ENCODE assay signal across 9 cellular contexts in the genomic region with DNA sequence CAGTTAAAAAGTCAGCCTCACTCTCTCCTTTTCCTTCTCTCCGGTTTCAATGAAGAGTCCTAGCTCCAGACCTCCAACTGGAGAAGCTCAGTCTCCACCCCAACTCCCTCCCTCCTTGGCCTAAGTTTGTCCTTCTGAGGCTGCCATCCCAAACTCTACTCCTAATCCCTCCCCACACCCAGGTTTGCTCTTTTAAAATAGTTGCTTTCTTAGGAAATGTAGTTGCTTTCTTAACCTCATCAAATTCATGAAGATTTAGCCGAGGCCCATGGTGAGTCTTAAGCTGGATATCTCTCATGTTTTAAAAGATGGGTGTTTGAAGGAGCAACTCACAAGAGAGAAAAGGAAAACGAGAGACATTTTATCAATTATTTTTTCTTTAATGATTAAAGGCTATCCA. TPM values are rescaled to one million over a fixed set of nuclear protein-coding genes. Genes with fewer than 3 reads are reported as not detected.
DNase-seq lines count a peak whose midpoint lies in the region; ATAC-seq, FAIRE-seq and TF ChIP-seq lines count a peak whose summit lies in the region.
"Had no signal": no experiment of that assay in that cellular context is flagged by ENCODE, and none has a peak within 500 bp of the region (broad histone marks: within the 10 kb centered on the region; RNA-seq: fewer than 3 reads in every experiment).

No MANE protein-coding gene starts in this region.

- TF ChIP-seq POLR2A in endothelial cell of umbilical vein (IDR thresholded peaks at IDR 0.05; ENCODE audit: low read depth, low read length), result no peak

- TF ChIP-seq CTCF in endothelial cell of umbilical vein (IDR thresholded peaks at IDR 0.05; ENCODE audit: extremely low read depth in 1 of 2, insufficient read depth in 1 of 2, low read depth in 1 of 2, low read length in 2 of 2) (no peak), neural crest cell (conservative IDR thresholded peaks at IDR 0.05) (no peak)

- H3K4me3 Mint-ChIP-seq in activated CD4-positive, alpha-beta T cell treated with anti-CD3 and anti-CD28 coated beads, Interleukin-2, amount 10 ng/mL, durations not matched to agents 24 days and 14 days, result peak overlapping the region; percentile 99
- peak overlapping the region; percentile 95 for H3K4me3 Mint-ChIP-seq in neural crest cell

- peaks cover 2% of the 10 kb centered on the region for H3K4me1 ChIP-seq in endothelial cell of umbilical vein (ENCODE audit: control insufficient read depth, extremely low read depth, insufficient read depth, low read length)

- intact Hi-C loops in activated CD4-positive, alpha-beta T cell treated with anti-CD3 and anti-CD28 coated beads, Interleukin-2, amount 10 ng/mL, durations not matched to agents 24 days and 14 days (cut with micrococcal nuclease), result loop anchor here (2.0 to 5.0 kb wide), 2 partner anchors 307 to 475 kb away; a partner anchor contains a TSS
- intact Hi-C loops in endothelial cell of umbilical vein (cut with micrococcal nuclease), result loop anchor here (2.0 to 10.0 kb wide), 2 partner anchors 33 to 473 kb away; a partner anchor contains a TSS

- H3K36me3 ChIP-seq in endothelial cell of umbilical vein (ENCODE audit: control insufficient read depth in 2 of 2, extremely low read depth in 1 of 2, insufficient read depth in 2 of 2, low read length in 2 of 2), result no peaks in the 10 kb centered on the region

- no peaks in the 10 kb centered on the region for H3K27me3 Mint-ChIP-seq in activated CD4-positive, alpha-beta T cell treated with anti-CD3 and anti-CD28 coated beads, Interleukin-2, amount 10 ng/mL, durations not matched to agents 24 days and 14 days
- H3K27me3 Mint-ChIP-seq in neural crest cell (ENCODE audit: low read depth), result no peaks in the 10 kb centered on the region

- dilution Hi-C loops in endothelial cell of umbilical vein (cut with MboI; ENCODE audit: extremely low pct_ligation_motif_present, low sequenced_read_pairs), result no loop called here

- peaks cover 13% of the 10 kb centered on the region for H3K36me3 Mint-ChIP-seq in activated CD4-positive, alpha-beta T cell treated with anti-CD3 and anti-CD28 coated beads, Interleukin-2, amount 10 ng/mL, durations not matched to agents 24 days and 14 days (ENCODE audit: low read depth)
- peaks cover 3% of the 10 kb centered on the region for H3K36me3 Mint-ChIP-seq in neural crest cell (ENCODE audit: low read depth)

- H3K9me3 ChIP-seq in endothelial cell of umbilical vein (replicated peaks; ENCODE audit: control insufficient read depth, insufficient read depth, low read length), result no peaks in the 10 kb centered on the region

- H4K20me1 ChIP-seq in endothelial cell of umbilical vein (replicated peaks; ENCODE audit: control insufficient read depth, extremely low read depth, insufficient read depth, low read length), result no peaks in the 10 kb centered on the region

- H3K9me3 Mint-ChIP-seq in activated CD4-positive, alpha-beta T cell treated with anti-CD3 and anti-CD28 coated beads, Interleukin-2, amount 10 ng/mL, durations not matched to agents 24 days and 14 days, result no peaks in the 10 kb centered on the region
- no peaks in the 10 kb centered on the region for H3K9me3 Mint-ChIP-seq in neural crest cell

- peak overlapping the region; percentile 72 for H3K27ac Mint-ChIP-seq in activated CD4-positive, alpha-beta T cell treated with anti-CD3 and anti-CD28 coated beads, Interleukin-2, amount 10 ng/mL, durations not matched to agents 24 days and 14 days
- H3K27ac Mint-ChIP-seq in neural crest cell (ENCODE audit: unreplicated experiment), result peak overlapping the region; percentile 17

- H3K27me3 ChIP-seq in endothelial cell of umbilical vein (ENCODE audit: control insufficient read depth in 2 of 2, insufficient read depth in 2 of 2, low read length in 2 of 2), result peaks cover 0 to 2% of the 10 kb centered on the region in 2 experiments

- no peak overlapping the region for H3K9ac ChIP-seq in endothelial cell of umbilical vein (replicated peaks; ENCODE audit: extremely low read depth, insufficient read depth, low read length)

- no peak overlapping the region for H3K4me3 ChIP-seq in endothelial cell of umbilical vein (replicated peaks in 1 of 3; ENCODE audit: insufficient read depth in 1 of 3, low read depth in 1 of 3, low read length in 3 of 3)

- no peaks in the 10 kb centered on the region for H3K79me2 ChIP-seq in endothelial cell of umbilical vein (ENCODE audit: control insufficient read depth, insufficient read depth, low read length)

- no peak overlapping the region for H3K27ac ChIP-seq in endothelial cell of umbilical vein (ENCODE audit: insufficient read depth, low read depth, low read length)

- peak overlapping the region; percentile 93 for H2AFZ ChIP-seq in endothelial cell of umbilical vein (ENCODE audit: low read depth, low read length)

- H3K4me1 Mint-ChIP-seq in activated CD4-positive, alpha-beta T cell treated with anti-CD3 and anti-CD28 coated beads, Interleukin-2, amount 10 ng/mL, durations not matched to agents 24 days and 14 days, result peaks cover 28% of the 10 kb centered on the region
- H3K4me1 Mint-ChIP-seq in neural crest cell, result peaks cover 30% of the 10 kb centered on the region

- no peak for FAIRE-seq in endothelial cell of umbilical vein (lab: Jason Lieb, UNC)
- FAIRE-seq: colon had no signal

- no peaks in the 10 kb centered on the region for H3K9me1 ChIP-seq in endothelial cell of umbilical vein (replicated peaks; ENCODE audit: control insufficient read depth, extremely low read depth, insufficient read depth, low read length)

- DNase-seq in activated CD4-positive, alpha-beta T cell treated with anti-CD3 and anti-CD28 coated beads, Interleukin-2, amount 10 ng/mL, durations not matched to agents 24 days and 14 days, result peak; percentile 64
- DNase-seq in activated CD4-positive, alpha-beta T cell treated with anti-CD3 and anti-CD28 coated beads, Interleukin-2, amount 50 U/mL, for 1 hour, result no peak
- DNase-seq in endothelial cell of umbilical vein (ENCODE audit: low read depth, low spot score) (no peak), neural crest cell (ENCODE audit: low read depth, low spot score) (no peak), LoVo (ENCODE audit: low spot score) (no peak), GDM1 (lab: John Stamatoyannopoulos, UW) (no peak)
- no peak for DNase-seq in effector CD8-positive, alpha-beta T cell (lab: John Stamatoyannopoulos, UW)

- POLR2A ChIA-PET in endothelial cell of umbilical vein (lab: Charles Lee), result no interaction called here

- no TSS peak for BruUV-seq in endothelial cell of umbilical vein (replicated peaks; lab: Mats Ljungman, UMichigan)

- H3K4me2 ChIP-seq in endothelial cell of umbilical vein (ENCODE audit: insufficient read depth, low read length), result no peak overlapping the region

- peak; percentile 81 for ATAC-seq in SK-N-SH treated with all-trans-retinoic acid at 6 μM for 48 hours

- CTCF ChIA-PET in endothelial cell of umbilical vein (lab: Charles Lee), result interaction anchor here (1.3 kb wide), 1 partner anchor 26 kb away, joined by 4 read pairs; no protein-coding TSS in a partner anchor

TF ChIP-seq in endothelial cell of umbilical vein, 7 proteins besides CTCF, POLR2A, EP300 and RAD21:
- TF ChIP-seq EZH2 (IDR thresholded peaks at IDR 0.05; ENCODE audit: borderline replicate concordance, low read depth, low read length, severe bottlenecking) (no peak), POLR2AphosphoS5 (IDR thresholded peaks at IDR 0.05; ENCODE audit: insufficient read depth, low read depth, low read length) (no peak), JUN (IDR thresholded peaks at IDR 0.05; ENCODE audit: borderline replicate concordance, insufficient read depth, insufficient read length, low read depth) (no peak), FOS (IDR thresholded peaks at IDR 0.05; ENCODE audit: borderline replicate concordance, insufficient read depth, low read length) (no peak), GATA2 (IDR thresholded peaks at IDR 0.05; ENCODE audit: insufficient read depth, insufficient read length, low read depth, low read length) (no peak), MYC (IDR thresholded peaks at IDR 0.05; ENCODE audit: low read depth, low read length) (no peak)
- TF ChIP-seq, protein P1, sequence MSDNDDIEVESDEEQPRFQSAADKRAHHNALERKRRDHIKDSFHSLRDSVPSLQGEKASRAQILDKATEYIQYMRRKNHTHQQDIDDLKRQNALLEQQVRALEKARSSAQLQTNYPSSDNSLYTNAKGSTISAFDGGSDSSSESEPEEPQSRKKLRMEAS (IDR thresholded peaks at IDR 0.05; ENCODE audit: insufficient read depth, insufficient read length), result no peak

RNA-seq across cellular contexts. Expression of a gene that starts 0.9 kb away (rescaled TPM):
- total RNA-seq in activated CD4-positive, alpha-beta T cell treated with anti-CD3 and anti-CD28 coated beads, Interleukin-2, amount 10 ng/mL, durations not matched to agents 24 days and 14 days, result 32.3 and 34.2 TPM in 2 replicates
- total RNA-seq in endothelial cell of umbilical vein (24.2 and 29.7 TPM in 2 replicates), neural crest cell (37.2 and 40.4 TPM in 2 replicates)
- polyA plus RNA-seq in endothelial cell of umbilical vein, result 19.6 and 22.9 TPM in 2 replicates
- polyA plus RNA-seq in endothelial cell of umbilical vein (2011; cell fraction: cytosol; rRNA removed), result 18.5 and 20.5 TPM in 2 replicates
- 27.2 and 29.5 TPM in 2 replicates for polyA plus RNA-seq in endothelial cell of umbilical vein (2011; cell fraction: nucleus; rRNA removed)
- 31.7 and 33.4 TPM in 2 replicates for polyA plus RNA-seq in endothelial cell of umbilical vein (2012)
- polyA minus RNA-seq in endothelial cell of umbilical vein, result 79.5 and 89.2 TPM in 2 replicates
- 70.3 TPM for polyA minus RNA-seq in endothelial cell of umbilical vein (2011; cell fraction: cytosol; rRNA and poly(A)+ RNA removed)
- 13.4 and 19.7 TPM in 2 replicates for polyA minus RNA-seq in endothelial cell of umbilical vein (2011; cell fraction: nucleus; rRNA and poly(A)+ RNA removed)
